In the genomic region with DNA sequence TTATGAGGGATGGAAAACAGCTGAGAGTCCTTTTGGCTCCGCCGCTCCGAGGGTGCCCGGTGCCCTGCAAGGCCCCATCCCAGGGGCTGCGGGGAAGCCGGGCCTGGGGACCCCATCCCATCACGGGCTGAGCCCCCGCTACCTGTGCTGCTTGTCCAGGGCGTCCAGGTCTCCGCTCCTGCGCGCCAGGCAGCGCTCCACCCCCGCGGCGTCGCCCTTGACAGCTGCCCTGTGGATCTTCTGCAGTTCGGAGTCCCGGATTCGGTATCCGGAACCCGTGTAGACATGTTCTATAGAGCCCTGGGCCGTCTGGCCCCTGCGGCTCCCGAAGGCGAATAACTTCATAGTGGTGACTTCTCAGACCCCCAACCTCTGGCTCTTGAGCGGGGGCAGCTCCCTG, we compare ENCODE assay signal across 8 cellular contexts.
DNase-seq lines count a peak whose midpoint lies in the region; ATAC-seq, FAIRE-seq and TF ChIP-seq lines count a peak whose summit lies in the region.
"Not testable (repeated sequence)": the region's sequence is repeated elsewhere in the genome, so short reads cannot be mapped to it uniquely, and the experiment has no call there.

No MANE protein-coding gene starts in this region.

- not testable (repeated sequence) for H2AFZ ChIP-seq in astrocyte (ENCODE audit: low read depth, low read length)

- not testable (repeated sequence) for H3K27me3 ChIP-seq in CD8-positive, alpha-beta memory T cell (ENCODE audit: insufficient read depth, low read length, poor library complexity, severe bottlenecking); MG63; astrocyte (ENCODE audit: insufficient read depth, low read length); esophagus (ENCODE audit: control insufficient read depth in 1 of 2, insufficient read depth in 2 of 2, low read length in 2 of 2); iPS-20b (ENCODE audit: insufficient read depth, low read length); suprapubic skin

- not testable (repeated sequence) for H4K20me1 ChIP-seq in astrocyte (ENCODE audit: insufficient read depth, low read length)

- not testable (repeated sequence) for H3K9ac ChIP-seq in astrocyte (ENCODE audit: low read length)
- 0 out of 2 replicates have a peak overlapping the region, but pooled peaks have one; percentile 41 for H3K9ac ChIP-seq in iPS-20b (ENCODE audit: low read depth, low read length)

- H3K36me3 ChIP-seq in CD8-positive, alpha-beta memory T cell (ENCODE audit: insufficient read depth, low read length); MG63; astrocyte (ENCODE audit: insufficient read depth, low read length); esophagus (ENCODE audit: control insufficient read depth in 2 of 2, insufficient read depth in 2 of 2, low read length in 1 of 2); iPS-20b (ENCODE audit: insufficient read depth, low read depth, low read length); suprapubic skin: not testable (repeated sequence)

- FAIRE-seq in astrocyte (lab: Jason Lieb, UNC) = not testable (repeated sequence)

- not testable (repeated sequence) for DNase-seq in CD8-positive, alpha-beta memory T cell; MG63; activated CD4-positive, alpha-beta T cell treated with anti-CD3 and anti-CD28 coated beads, Interleukin-2, amount 10 ng/mL, durations not matched to agents 7 days and 5 days; astrocyte (ENCODE audit: low read depth); natural killer cell; suprapubic skin (ENCODE audit: low spot score in 2 of 2)

- H3K27ac ChIP-seq in CD8-positive, alpha-beta memory T cell (ENCODE audit: low read depth, low read length); astrocyte (ENCODE audit: low read depth, low read length); esophagus (ENCODE audit: low read depth in 2 of 2, low read length in 1 of 2); iPS-20b (ENCODE audit: low read length); suprapubic skin: not testable (repeated sequence)

- not testable (repeated sequence) for ATAC-seq in natural killer cell

- not testable (repeated sequence) for TF ChIP-seq EP300 in suprapubic skin (IDR thresholded peaks at IDR 0.05)

- not testable (repeated sequence) for H3K36me3 Mint-ChIP-seq in CD8-positive, alpha-beta memory T cell; activated CD4-positive, alpha-beta T cell treated with anti-CD3 and anti-CD28 coated beads, Interleukin-2, amount 10 ng/mL, durations not matched to agents 7 days and 5 days (ENCODE audit: low read depth); astrocyte (ENCODE audit: low read depth, unreplicated experiment); natural killer cell

- not testable (repeated sequence) for H3K27ac Mint-ChIP-seq in CD8-positive, alpha-beta memory T cell; natural killer cell
- H3K27ac Mint-ChIP-seq in activated CD4-positive, alpha-beta T cell treated with anti-CD3 and anti-CD28 coated beads, Interleukin-2, amount 10 ng/mL, durations not matched to agents 7 days and 5 days = peak overlapping the region; percentile 82
- H3K27ac Mint-ChIP-seq in astrocyte (ENCODE audit: unreplicated experiment) = peak overlapping the region; percentile 66

- H3K4me2 ChIP-seq in astrocyte (ENCODE audit: low read length) = not testable (repeated sequence)

- H3K9me3 Mint-ChIP-seq in CD8-positive, alpha-beta memory T cell; activated CD4-positive, alpha-beta T cell treated with anti-CD3 and anti-CD28 coated beads, Interleukin-2, amount 10 ng/mL, durations not matched to agents 7 days and 5 days; astrocyte (ENCODE audit: unreplicated experiment); natural killer cell: not testable (repeated sequence)

- H3K79me2 ChIP-seq in astrocyte (ENCODE audit: insufficient read depth, low read length) = not testable (repeated sequence)

- H3K27me3 Mint-ChIP-seq in CD8-positive, alpha-beta memory T cell; activated CD4-positive, alpha-beta T cell treated with anti-CD3 and anti-CD28 coated beads, Interleukin-2, amount 10 ng/mL, durations not matched to agents 7 days and 5 days; astrocyte (ENCODE audit: low read depth, unreplicated experiment); natural killer cell (ENCODE audit: low read depth in 2 of 2): not testable (repeated sequence)

- H3K4me3 ChIP-seq in CD8-positive, alpha-beta memory T cell (ENCODE audit: low read length); astrocyte (ENCODE audit: insufficient read depth, low read depth, low read length): not testable (repeated sequence)
- H3K4me3 ChIP-seq in MG63 (peak overlapping the region; percentile 42), esophagus (ENCODE audit: low read depth in 1 of 2, low read length in 2 of 2) (peak overlapping the region; percentile 34 to 44), iPS-20b (ENCODE audit: low read length) (peak overlapping the region; percentile 61; the same call in 1 of the 2 replicates), suprapubic skin (peak overlapping the region; percentile 51)

- not testable (repeated sequence) for TF ChIP-seq CTCF in astrocyte (IDR thresholded peaks at IDR 0.05; ENCODE audit: insufficient read depth, low read depth, low read length); natural killer cell (IDR thresholded peaks at IDR 0.05); suprapubic skin (IDR thresholded peaks at IDR 0.05)

- CTCF ChIA-PET in CD8-positive, alpha-beta memory T cell (lab: Charles Lee); activated CD4-positive, alpha-beta T cell treated with anti-CD3 and anti-CD28 coated beads, Interleukin-2, amount 10 ng/mL, durations not matched to agents 7 days and 5 days (lab: Charles Lee): not testable (repeated sequence)

- WGBS in esophagus, 2 donors = 8 to 23% methylated on average over 18 to 27 of the region's 27 CpGs
- 10% methylated on average over 10 of the region's 27 CpGs for WGBS in suprapubic skin

- peak overlapping the region in 5 of 7 donors; percentile 64 to 75 (median 69) for H3K4me3 Mint-ChIP-seq in CD8-positive, alpha-beta memory T cell
- peak overlapping the region; percentile 78 for H3K4me3 Mint-ChIP-seq in activated CD4-positive, alpha-beta T cell treated with anti-CD3 and anti-CD28 coated beads, Interleukin-2, amount 10 ng/mL, durations not matched to agents 7 days and 5 days
- H3K4me3 Mint-ChIP-seq in astrocyte (ENCODE audit: unreplicated experiment) = peak overlapping the region; percentile 94
- H3K4me3 Mint-ChIP-seq in natural killer cell = peak overlapping the region; percentile 68

- not testable (repeated sequence) for H3K9me3 ChIP-seq in CD8-positive, alpha-beta memory T cell (ENCODE audit: low read length); MG63; astrocyte (ENCODE audit: insufficient read depth, low read depth, low read length); esophagus (ENCODE audit: control insufficient read depth in 2 of 2, insufficient read depth in 1 of 2, low read depth in 1 of 2, low read length in 1 of 2); iPS-20b (ENCODE audit: insufficient read depth, low read depth, low read length); suprapubic skin

- not testable (repeated sequence) for H3K4me1 Mint-ChIP-seq in CD8-positive, alpha-beta memory T cell; activated CD4-positive, alpha-beta T cell treated with anti-CD3 and anti-CD28 coated beads, Interleukin-2, amount 10 ng/mL, durations not matched to agents 7 days and 5 days; astrocyte (ENCODE audit: low read depth, unreplicated experiment); natural killer cell

- intact Hi-C loops in natural killer cell (cut with micrococcal nuclease) = not testable (repeated sequence)

- TF ChIP-seq POLR2A in suprapubic skin (IDR thresholded peaks at IDR 0.05) = not testable (repeated sequence)

- POLR2A ChIA-PET in CD8-positive, alpha-beta memory T cell (lab: Charles Lee); activated CD4-positive, alpha-beta T cell treated with anti-CD3 and anti-CD28 coated beads, Interleukin-2, amount 10 ng/mL, durations not matched to agents 7 days and 5 days (lab: Charles Lee): not testable (repeated sequence)

- not testable (repeated sequence) for H3K4me1 ChIP-seq in CD8-positive, alpha-beta memory T cell (ENCODE audit: insufficient read depth, low read length); astrocyte (ENCODE audit: insufficient read depth, low read length); esophagus (ENCODE audit: control insufficient read depth in 2 of 2, insufficient read depth in 2 of 2, low read length in 1 of 2); iPS-20b (ENCODE audit: insufficient read depth, low read length); suprapubic skin
